16 cellular contexts compared by ENCODE assay signal in genomic region chr16:13332713-13333255, GRCh38.
A peak's percentile ranks its signal among the peaks of the same experiment; 100 is the strongest.
DNase-seq lines count a peak whose midpoint lies in the region; ATAC-seq and TF ChIP-seq lines count a peak whose summit lies in the region.
"Had no signal": no experiment of that assay in that cellular context is flagged by ENCODE, and none has a peak within 500 bp of the region (broad histone marks: within the 10 kb centered on the region; RNA-seq: fewer than 3 reads in every experiment).

No MANE protein-coding gene starts in this region.

- peak overlapping the region; percentile 52 for H2AK5ac ChIP-seq in mesendoderm (ENCODE audit: low read length)

- H3K9ac ChIP-seq in mesendoderm (ENCODE audit: low read length): no peak overlapping the region

- no peak overlapping the region for H3K27ac ChIP-seq in WERI-Rb-1
- no peak overlapping the region for H3K27ac ChIP-seq in mesendoderm (ENCODE audit: low read depth, low read length)

- H3K27me3 ChIP-seq in WERI-Rb-1 (ENCODE audit: insufficient read depth, low read depth, severe bottlenecking) (no peaks in the 10 kb centered on the region), mesendoderm (ENCODE audit: insufficient read depth, low read length, poor library complexity) (no peaks in the 10 kb centered on the region)

- peak; percentile 25; the same call in 1 of the 2 replicates for TF ChIP-seq CTCF in WERI-Rb-1 (IDR thresholded peaks at IDR 0.05; ENCODE audit: low read depth, low read length)

- no peaks in the 10 kb centered on the region for H3K79me2 ChIP-seq in mesendoderm (ENCODE audit: control insufficient read depth, insufficient read depth, low read length)

- no peak overlapping the region for H3K23ac ChIP-seq in mesendoderm (ENCODE audit: low read length)

- WGBS in mesendoderm (ENCODE audit: extremely low coverage, insufficient coverage, low lambda C conversion rate): no CpG with 5 or more reads among the region's 7 CpGs

- peak overlapping the region; percentile 47 for H2BK5ac ChIP-seq in mesendoderm (ENCODE audit: low read length)

- H3K36me3 ChIP-seq in WERI-Rb-1 (no peaks in the 10 kb centered on the region), mesendoderm (ENCODE audit: control insufficient read depth, insufficient read depth, low read length) (no peaks in the 10 kb centered on the region)

- H4K5ac ChIP-seq in mesendoderm (ENCODE audit: low read length): peak overlapping the region; percentile 24

- no peaks in the 10 kb centered on the region for H3K9me3 ChIP-seq in WERI-Rb-1 (ENCODE audit: severe bottlenecking)

- H2BK15ac ChIP-seq in mesendoderm (replicated peaks; ENCODE audit: low read depth): peak overlapping the region; percentile 3

- H3K4me3 ChIP-seq in WERI-Rb-1 (ENCODE audit: low read depth, low read length): no peak overlapping the region
- H3K4me3 ChIP-seq in mesendoderm (ENCODE audit: low read length): no peak overlapping the region
- H3K4me3 ChIP-seq: K562 had no signal

- no peak overlapping the region for H4K8ac ChIP-seq in mesendoderm (ENCODE audit: low read depth, low read length)

- H3K4ac ChIP-seq in mesendoderm (ENCODE audit: low read depth, low read length): peak overlapping the region; percentile 85

- H2BK120ac ChIP-seq in mesendoderm (ENCODE audit: low read depth, low read length): no peak overlapping the region

- no peaks in the 10 kb centered on the region for H3K4me1 ChIP-seq in mesendoderm (ENCODE audit: control insufficient read depth, low read depth, low read length)

- DNase-seq in ELF-1 (ENCODE audit: low read depth, low spot score): peak; percentile 55
- DNase-seq in NCI-H1092 treated with DMSO at 0.1 percent for 48 hours (lab: John Stamatoyannopoulos, UW): peak; percentile 80
- DNase-seq in WERI-Rb-1: no peak
- peak; percentile 33 for DNase-seq in mesendoderm
- DNase-seq in GF-D8 (lab: John Stamatoyannopoulos, UW): no peak
- DNase-seq in SKM-1 (lab: John Stamatoyannopoulos, UW; ENCODE audit: unreplicated experiment): no peak
- DNase-seq: ACHN; CD4-positive, alpha-beta T cell; HCEC 1CT; NCI-H1048; NCI-H187; NCI-H2227 treated with DMSO at 0.1 percent for 48 hours; SHP77 had no signal

- no peaks in the 10 kb centered on the region for H3K79me1 ChIP-seq in mesendoderm (ENCODE audit: low read length)

- H3K4me2 ChIP-seq in mesendoderm (ENCODE audit: low read length): no peak overlapping the region

- H3K56ac ChIP-seq in mesendoderm (ENCODE audit: low read length): peak overlapping the region; percentile 29

- ATAC-seq in HG02763 (IDR thresholded peaks at IDR 0.05; ENCODE audit: unreplicated experiment): no peak
- ATAC-seq: K562, SK-N-SH treated with all-trans-retinoic acid at 6 μM for 48 hours had no signal

- H3K18ac ChIP-seq in mesendoderm (ENCODE audit: low read length): peak overlapping the region; percentile 85

Comparison
In these comparisons a context has a peak if more than half of its experiments do, and no peak if none do; other contexts are left out.
1. DNase-seq: peak in ELF-1 (single experiment), NCI-H1092 treated with DMSO at 0.1 percent for 48 hours (single experiment) and mesendoderm (single experiment); none in WERI-Rb-1 (single experiment), GF-D8 (single experiment) and SKM-1 (single experiment).